12 cellular contexts compared by ENCODE assay signal in genomic region chr1:43269627-43270375, GRCh38. TPM values are rescaled to one million over a fixed set of nuclear protein-coding genes. Genes with fewer than 3 reads are reported as not detected.
DNase-seq lines count a peak whose midpoint lies in the region; ATAC-seq, FAIRE-seq and TF ChIP-seq lines count a peak whose summit lies in the region.
"Had no signal": no experiment of that assay in that cellular context is flagged by ENCODE, and none has a peak within 500 bp of the region (broad histone marks: within the 10 kb centered on the region; RNA-seq: fewer than 3 reads in every experiment).

Gene TMEM125, plus strand, starts transcription at chr1:43269983. Its CDS starts 2,740 bp downstream, at chr1:43272723.

- H3K4me3 ChIP-seq in NT2/D1 (ENCODE audit: insufficient read length, low read depth): peak within 1 kb of the TSS; percentile 24
- H3K4me3 ChIP-seq in pancreas: peak within 1 kb of the TSS; percentile 14 to 56 (median 34)

- WGBS in pancreas, 2 donors: 40 to 42% methylated on average over 7 of the region's 7 CpGs

- H3K9ac ChIP-seq in ES-I3 (ENCODE audit: low read depth, low read length): peak within 1 kb of the TSS; percentile 54; the same call in 1 of the 2 replicates
- H3K9ac ChIP-seq in NT2/D1 (ENCODE audit: insufficient read length, low read depth): no peak within 1 kb of the TSS

- ATAC-seq in esophagus mucosa: no peak
- peak in 3 of 4 donors; percentile 1 to 6 (median 5) for ATAC-seq in pancreas
- ATAC-seq in activated CD4-positive, CD25-positive, alpha-beta regulatory T cell treated with anti-CD3 and anti-CD28 coated beads, Interleukin-2, amount 50 U/mL, for 24 hours: no peak

- DNase-seq in NT2/D1 (ENCODE audit: low read depth, low spot score): no peak
- DNase-seq in pancreas: peak in 3 of 6 donors; percentile 42 to 63 (median 42)
- no peak for DNase-seq in GM10266 (ENCODE audit: extremely low spot score)
- DNase-seq in H4 (ENCODE audit: low spot score): no peak
- no peak for DNase-seq in stimulated activated CD4-positive, alpha-beta T cell treated with anti-CD3 and anti-CD28 coated beads, Interleukin-4, amount 100 ng/mL, for 24 hours
- DNase-seq: activated CD8-positive, alpha-beta memory T cell treated with anti-CD3 and anti-CD28 coated beads for 24 hours; NCI-H1436 treated with DMSO at 0.1 percent for 48 hours; stimulated activated CD4-positive, alpha-beta T cell treated with anti-CD3 and anti-CD28 coated beads, Interleukin-15, amount 100 ng/mL, for 24 hours had no signal

- intact Hi-C loops in pancreas (cut with DNase I): no loop called here

- H3K4me1 ChIP-seq in ES-I3 (ENCODE audit: insufficient read depth, low read length) (peaks cover 18% of the 10 kb centered on the region; the same call in 1 of the 2 replicates), NT2/D1 (ENCODE audit: insufficient read depth, insufficient read length) (peaks cover 8% of the 10 kb centered on the region), pancreas (peaks cover 12 to 15% (median 15%) of the 10 kb centered on the region in 3 donors)

- H3K27me3 ChIP-seq in NT2/D1 (ENCODE audit: insufficient read depth, insufficient read length) (no peaks in the 10 kb centered on the region), pancreas (no peaks in the 10 kb centered on the region)

- TF ChIP-seq CTCF in pancreas (IDR thresholded peaks at IDR 0.05): no peak
- TF ChIP-seq CTCF in GM10266 (IDR thresholded peaks at IDR 0.05; ENCODE audit: control insufficient read depth, insufficient read depth, low read depth, missing control alignments): no peak

- peak within 1 kb of the TSS; percentile 48 to 79 (median 70) for H3K27ac ChIP-seq in pancreas

- FAIRE-seq in pancreas (lab: Jason Lieb, UNC): no peak
- FAIRE-seq: GM18507 had no signal

- H3K36me3 ChIP-seq in ES-I3 (ENCODE audit: insufficient read depth, low read length): no peaks in the 10 kb centered on the region
- no peaks in the 10 kb centered on the region for H3K36me3 ChIP-seq in NT2/D1 (ENCODE audit: insufficient read depth, insufficient read length, low read length)
- peaks cover 0 to 5% (median 0%) of the 10 kb centered on the region in 3 donors for H3K36me3 ChIP-seq in pancreas

- H3K9me3 ChIP-seq in ES-I3 (ENCODE audit: control insufficient read depth, insufficient read depth, low read length) (0 out of 2 replicates have a peak, but pooled peaks cover 3% of the 10 kb centered on the region), NT2/D1 (ENCODE audit: insufficient read depth, low read length) (peaks cover 16% of the 10 kb centered on the region), pancreas (no peaks in the 10 kb centered on the region)

RNA-seq across cellular contexts. Expression of gene TMEM125, which starts in this region (rescaled TPM):
- total RNA-seq in esophagus mucosa (10.8 TPM), pancreas (10 to 100 TPM; 27.5 to 56.5 (median 38.6) TPM)
- polyA plus RNA-seq in pancreas: 10 to 100 TPM; 52.0 to 75.0 TPM
- total RNA-seq in H4 (2014; rRNA removed; shearing (Covaris generic)): not detected in 2 replicates

Comparison
In these comparisons a context has a peak if more than half of its experiments do, and no peak if none do; other contexts are left out.
1. RNA of gene TMEM125 (total RNA-seq): 27.5 to 56.5 TPM in pancreas and 10.8 TPM in esophagus mucosa (single experiment); not detected in H4; every median in the first group is over 10 times any median in the second.
2. ATAC-seq: peak in pancreas (3 of 4); none in esophagus mucosa (single experiment) and activated CD4-positive, CD25-positive, alpha-beta regulatory T cell treated with anti-CD3 and anti-CD28 coated beads, Interleukin-2, amount 50 U/mL, for 24 hours (0 of 2).